17 cellular contexts compared by ENCODE assay signal in the genomic region with DNA sequence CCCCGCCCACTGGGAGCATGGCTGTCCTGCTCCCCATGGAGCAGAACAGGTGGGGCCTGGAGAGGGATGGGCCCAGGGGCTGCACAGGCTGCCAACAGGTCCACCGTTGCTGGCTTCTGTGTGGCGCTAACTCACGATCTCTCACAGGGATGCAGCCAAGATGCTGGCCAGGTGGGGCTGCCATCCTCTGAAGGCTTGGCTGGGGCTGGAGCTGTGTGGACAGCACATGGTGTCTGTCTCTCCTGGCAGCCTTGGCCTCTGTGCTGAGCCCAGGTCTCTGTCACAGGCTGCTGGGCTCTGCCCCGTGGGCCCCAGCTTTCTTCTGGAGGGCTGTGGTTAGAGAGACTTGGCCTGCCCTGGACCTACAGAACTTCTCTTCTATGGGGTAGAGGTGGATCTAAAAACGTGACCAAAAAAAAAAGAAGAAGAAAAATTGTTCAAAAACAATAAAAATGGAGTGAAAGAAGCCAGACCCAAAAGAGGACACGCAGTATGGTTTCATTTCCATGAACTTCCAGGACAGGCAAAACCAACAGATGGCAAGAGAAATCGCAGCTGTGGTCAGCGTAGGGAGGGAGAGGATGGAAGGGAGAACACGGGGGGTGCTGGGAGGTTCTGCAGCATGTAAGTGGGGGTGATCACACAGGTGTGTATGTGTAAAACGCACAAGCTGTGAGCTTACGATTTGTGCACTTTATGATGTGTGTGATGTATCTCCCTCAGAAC. TPM values are rescaled to one million over a fixed set of nuclear protein-coding genes. Genes with fewer than 3 reads are reported as not detected.
DNase-seq lines count a peak whose midpoint lies in the region; ATAC-seq and TF ChIP-seq lines count a peak whose summit lies in the region.
"Had no signal": no experiment of that assay in that cellular context is flagged by ENCODE, and none has a peak within 500 bp of the region (broad histone marks: within the 10 kb centered on the region; RNA-seq: fewer than 3 reads in every experiment).

No MANE protein-coding gene starts in this region.

- H3K4me3 ChIP-seq in trophoblast cell (ENCODE audit: low read depth, low read length) = no peak overlapping the region
- H3K4me3 ChIP-seq in upper lobe of right lung = no peak overlapping the region
- no peak overlapping the region for H3K4me3 ChIP-seq in esophagus muscularis mucosa
- H3K4me3 ChIP-seq: ovary had no signal

- no peak overlapping the region for H2BK12ac ChIP-seq in trophoblast cell (ENCODE audit: low read length)

- TF ChIP-seq POLR2A in esophagus muscularis mucosa (IDR thresholded peaks at IDR 0.05; ENCODE audit: low read depth) = no peak

- no peak for TF ChIP-seq EP300 in esophagus muscularis mucosa (IDR thresholded peaks at IDR 0.05)

- no peaks in the 10 kb centered on the region for H3K9me3 Mint-ChIP-seq in activated CD4-positive, alpha-beta memory T cell treated with anti-CD3 and anti-CD28 coated beads, Interleukin-2, amount 10 ng/mL, durations not matched to agents 7 days and 5 days
- H3K9me3 Mint-ChIP-seq in activated CD4-positive, alpha-beta memory T cell treated with anti-CD3 and anti-CD28 coated beads for 36 hours = no peaks in the 10 kb centered on the region
- H3K9me3 Mint-ChIP-seq in IgD-negative memory B cell = no peaks in the 10 kb centered on the region
- H3K9me3 Mint-ChIP-seq in activated naive CD8-positive, alpha-beta T cell (ENCODE audit: low read depth) = no peaks in the 10 kb centered on the region

- H3K14ac ChIP-seq in trophoblast cell (ENCODE audit: low read length) = no peak overlapping the region

- no peak overlapping the region for H3K4me2 ChIP-seq in trophoblast cell (ENCODE audit: low read length)
- H3K4me2 ChIP-seq: KMS-11 had no signal

- H3K79me1 ChIP-seq in trophoblast cell (ENCODE audit: low read length) = no peaks in the 10 kb centered on the region

- H4K12ac ChIP-seq in trophoblast cell (ENCODE audit: low read depth, low read length) = no peak overlapping the region

- H2BK120ac ChIP-seq in trophoblast cell (ENCODE audit: insufficient read depth, low read length, poor library complexity) = no peak overlapping the region

- no peak overlapping the region for H3K4me3 Mint-ChIP-seq in activated CD4-positive, alpha-beta memory T cell treated with anti-CD3 and anti-CD28 coated beads, Interleukin-2, amount 10 ng/mL, durations not matched to agents 7 days and 5 days
- no peak overlapping the region for H3K4me3 Mint-ChIP-seq in activated CD4-positive, alpha-beta memory T cell treated with anti-CD3 and anti-CD28 coated beads for 36 hours
- H3K4me3 Mint-ChIP-seq in IgD-negative memory B cell = peak overlapping the region in 1 of 4 donors; percentile 30
- H3K4me3 Mint-ChIP-seq in activated naive CD8-positive, alpha-beta T cell = peak overlapping the region; percentile 30

- H3K4me1 ChIP-seq in trophoblast cell (ENCODE audit: control insufficient read depth in 1 of 2, insufficient read depth in 2 of 2, low read length in 2 of 2) (no peaks in the 10 kb centered on the region), upper lobe of right lung (no peaks in the 10 kb centered on the region), esophagus muscularis mucosa (peaks cover 0 to 17% (median 13%) of the 10 kb centered on the region in 4 donors)

- no peak overlapping the region for H4K91ac ChIP-seq in trophoblast cell (ENCODE audit: low read depth, low read length)

- H3K9me3 ChIP-seq in trophoblast cell (ENCODE audit: insufficient read depth, low read depth, low read length) = peaks cover 11% of the 10 kb centered on the region
- no peaks in the 10 kb centered on the region for H3K9me3 ChIP-seq in upper lobe of right lung
- no peaks in the 10 kb centered on the region for H3K9me3 ChIP-seq in esophagus muscularis mucosa
- H3K9me3 ChIP-seq: ovary had no signal

- ATAC-seq in sciatic nerve (no peak), upper lobe of right lung (no peak)

- H3K18ac ChIP-seq in trophoblast cell (ENCODE audit: low read length) = no peak overlapping the region

- no peak for DNase-seq in activated CD4-positive, alpha-beta memory T cell treated with anti-CD3 and anti-CD28 coated beads, Interleukin-2, amount 10 ng/mL, durations not matched to agents 7 days and 5 days
- no peak for DNase-seq in activated CD4-positive, alpha-beta memory T cell treated with anti-CD3 and anti-CD28 coated beads for 36 hours
- DNase-seq in sciatic nerve (ENCODE audit: low spot score) = peak; percentile 41
- no peak for DNase-seq in trophoblast cell
- no peak for DNase-seq in upper lobe of right lung
- no peak for DNase-seq in esophagus muscularis mucosa (ENCODE audit: extremely low spot score)
- DNase-seq: activated CD4-positive, alpha-beta T cell treated with anti-CD3 and anti-CD28 coated beads for 1 hour; GOT3; NCI-H1436; NCI-H446; small intestine had no signal

- no CpG with 5 or more reads among the region's 12 CpGs for WGBS in trophoblast cell (ENCODE audit: extremely low coverage, insufficient coverage, insufficient read length)
- WGBS in esophagus muscularis mucosa = 59% methylated on average over 11 of the region's 12 CpGs

- POLR2A ChIA-PET in activated CD4-positive, alpha-beta memory T cell treated with anti-CD3 and anti-CD28 coated beads, Interleukin-2, amount 10 ng/mL, durations not matched to agents 7 days and 5 days (lab: Charles Lee) = interaction anchor here (8.1 kb wide), 1 partner anchor 11 kb away, joined by 67 read pairs; a partner anchor contains a TSS
- POLR2A ChIA-PET in activated CD4-positive, alpha-beta memory T cell treated with anti-CD3 and anti-CD28 coated beads for 36 hours (lab: Charles Lee) = interaction anchor here (1.0 to 1.3 kb wide), 2 partner anchors 12 to 32 kb away, joined by 3 to 4 read pairs; no protein-coding TSS in a partner anchor

- peak overlapping the region; percentile 5 for H3K27ac Mint-ChIP-seq in activated CD4-positive, alpha-beta memory T cell treated with anti-CD3 and anti-CD28 coated beads, Interleukin-2, amount 10 ng/mL, durations not matched to agents 7 days and 5 days
- no peak overlapping the region for H3K27ac Mint-ChIP-seq in activated CD4-positive, alpha-beta memory T cell treated with anti-CD3 and anti-CD28 coated beads for 36 hours
- peak overlapping the region in 2 of 3 donors; percentile 29 to 56 for H3K27ac Mint-ChIP-seq in IgD-negative memory B cell
- H3K27ac Mint-ChIP-seq in activated naive CD8-positive, alpha-beta T cell = peak overlapping the region; percentile 30

- H3K27ac ChIP-seq in trophoblast cell (ENCODE audit: low read depth, low read length) (no peak overlapping the region), upper lobe of right lung (no peak overlapping the region), esophagus muscularis mucosa (replicated peaks in 1 of 4) (no peak overlapping the region)
- H3K27ac ChIP-seq: KMS-11, ovary had no signal

- H3K27me3 ChIP-seq in trophoblast cell (ENCODE audit: insufficient read depth, low read length) (no peaks in the 10 kb centered on the region), upper lobe of right lung (no peaks in the 10 kb centered on the region), esophagus muscularis mucosa (peaks cover 0 to 48% (median 0%) of the 10 kb centered on the region in 4 donors)
- H3K27me3 ChIP-seq: ovary had no signal

- CTCF ChIA-PET in activated CD4-positive, alpha-beta memory T cell treated with anti-CD3 and anti-CD28 coated beads, Interleukin-2, amount 10 ng/mL, durations not matched to agents 7 days and 5 days (lab: Charles Lee) = no interaction called here
- CTCF ChIA-PET in activated CD4-positive, alpha-beta memory T cell treated with anti-CD3 and anti-CD28 coated beads for 36 hours (lab: Charles Lee) = interaction anchor here (0.6 to 1.7 kb wide), 3 partner anchors 180 to 492 kb away, joined by 3 to 5 read pairs (median 3); no protein-coding TSS in a partner anchor

- no peak overlapping the region for H3K23ac ChIP-seq in trophoblast cell (ENCODE audit: low read length)

- H3K4ac ChIP-seq in trophoblast cell (ENCODE audit: low read depth, low read length) = no peak overlapping the region

- H3K36me3 Mint-ChIP-seq in activated CD4-positive, alpha-beta memory T cell treated with anti-CD3 and anti-CD28 coated beads, Interleukin-2, amount 10 ng/mL, durations not matched to agents 7 days and 5 days (ENCODE audit: low read depth) = peaks cover 28% of the 10 kb centered on the region
- peaks cover 18% of the 10 kb centered on the region for H3K36me3 Mint-ChIP-seq in activated CD4-positive, alpha-beta memory T cell treated with anti-CD3 and anti-CD28 coated beads for 36 hours
- H3K36me3 Mint-ChIP-seq in IgD-negative memory B cell = peaks cover 10% of the 10 kb centered on the region
- H3K36me3 Mint-ChIP-seq in activated naive CD8-positive, alpha-beta T cell = peaks cover 11% of the 10 kb centered on the region

- intact Hi-C loops in activated CD4-positive, alpha-beta memory T cell treated with anti-CD3 and anti-CD28 coated beads for 36 hours (cut with micrococcal nuclease) = no loop called here
- intact Hi-C loops in sciatic nerve (cut with DNase I) = no loop called here
- intact Hi-C loops in upper lobe of right lung (cut with DNase I) = no loop called here
- intact Hi-C loops in esophagus muscularis mucosa (cut with DNase I) = no loop called here

- H3K27me3 Mint-ChIP-seq in activated CD4-positive, alpha-beta memory T cell treated with anti-CD3 and anti-CD28 coated beads, Interleukin-2, amount 10 ng/mL, durations not matched to agents 7 days and 5 days = no peaks in the 10 kb centered on the region
- no peaks in the 10 kb centered on the region for H3K27me3 Mint-ChIP-seq in activated CD4-positive, alpha-beta memory T cell treated with anti-CD3 and anti-CD28 coated beads for 36 hours
- H3K27me3 Mint-ChIP-seq in IgD-negative memory B cell = no peaks in the 10 kb centered on the region
- no peaks in the 10 kb centered on the region for H3K27me3 Mint-ChIP-seq in activated naive CD8-positive, alpha-beta T cell

- H2AFZ ChIP-seq in trophoblast cell (ENCODE audit: insufficient read depth, low read length, poor library complexity) = no peak overlapping the region

- TF ChIP-seq CTCF in upper lobe of right lung (IDR thresholded peaks at IDR 0.05) (no peak), esophagus muscularis mucosa (IDR thresholded peaks at IDR 0.05) (no peak)

- H3K79me2 ChIP-seq in trophoblast cell (ENCODE audit: control insufficient read depth, insufficient read depth, low read length, poor library complexity) = no peaks in the 10 kb centered on the region

- no peak overlapping the region for H2BK5ac ChIP-seq in trophoblast cell (ENCODE audit: low read depth, low read length, poor library complexity)

- H3K9ac ChIP-seq in trophoblast cell (ENCODE audit: low read length) = no peak overlapping the region
- H3K9ac ChIP-seq: KMS-11 had no signal

- H4K8ac ChIP-seq in trophoblast cell (ENCODE audit: low read depth, low read length) = no peak overlapping the region

- peaks cover 54% of the 10 kb centered on the region for H3K4me1 Mint-ChIP-seq in activated CD4-positive, alpha-beta memory T cell treated with anti-CD3 and anti-CD28 coated beads, Interleukin-2, amount 10 ng/mL, durations not matched to agents 7 days and 5 days
- H3K4me1 Mint-ChIP-seq in activated CD4-positive, alpha-beta memory T cell treated with anti-CD3 and anti-CD28 coated beads for 36 hours (ENCODE audit: low read depth) = peaks cover 34% of the 10 kb centered on the region
- H3K4me1 Mint-ChIP-seq in IgD-negative memory B cell = peaks cover 14 to 31% (median 20%) of the 10 kb centered on the region in 3 donors
- H3K4me1 Mint-ChIP-seq in activated naive CD8-positive, alpha-beta T cell (ENCODE audit: low read depth) = peaks cover 28% of the 10 kb centered on the region

- H3K36me3 ChIP-seq in trophoblast cell (ENCODE audit: control insufficient read depth in 1 of 2, insufficient read depth in 2 of 2, low read length in 2 of 2) (no peaks in the 10 kb centered on the region), upper lobe of right lung (no peaks in the 10 kb centered on the region), esophagus muscularis mucosa (no peaks in the 10 kb centered on the region)
- H3K36me3 ChIP-seq: ovary had no signal

- no peak overlapping the region for H2AK5ac ChIP-seq in trophoblast cell (ENCODE audit: low read length)

RNA-seq across cellular contexts. Expression of a gene that starts 12.2 kb away (rescaled TPM):
- 100 to 1,000 TPM; 123 to 128 TPM for total RNA-seq in activated CD4-positive, alpha-beta memory T cell treated with anti-CD3 and anti-CD28 coated beads, Interleukin-2, amount 10 ng/mL, durations not matched to agents 7 days and 5 days
- total RNA-seq in activated CD4-positive, alpha-beta memory T cell treated with anti-CD3 and anti-CD28 coated beads for 36 hours = 10 to 100 TPM; 58.5 to 59.5 TPM
- polyA plus RNA-seq in IgD-negative memory B cell = 120 TPM
- 16.7 TPM for total RNA-seq in sciatic nerve
- polyA plus RNA-seq in trophoblast cell (2013) = 0.04 TPM in 1 of 2 replicates, not detected in the other
- total RNA-seq in upper lobe of right lung = 65.9 TPM
- 10 to 100 TPM in 2 of 4 donors, 1 to 10 TPM in 2; 7.1 to 16.2 (median 11.2) TPM for total RNA-seq in esophagus muscularis mucosa
- total RNA-seq: glomerular endothelial cell had no signal
- polyA plus RNA-seq: keratinocyte had no signal
